In the genomic region with DNA sequence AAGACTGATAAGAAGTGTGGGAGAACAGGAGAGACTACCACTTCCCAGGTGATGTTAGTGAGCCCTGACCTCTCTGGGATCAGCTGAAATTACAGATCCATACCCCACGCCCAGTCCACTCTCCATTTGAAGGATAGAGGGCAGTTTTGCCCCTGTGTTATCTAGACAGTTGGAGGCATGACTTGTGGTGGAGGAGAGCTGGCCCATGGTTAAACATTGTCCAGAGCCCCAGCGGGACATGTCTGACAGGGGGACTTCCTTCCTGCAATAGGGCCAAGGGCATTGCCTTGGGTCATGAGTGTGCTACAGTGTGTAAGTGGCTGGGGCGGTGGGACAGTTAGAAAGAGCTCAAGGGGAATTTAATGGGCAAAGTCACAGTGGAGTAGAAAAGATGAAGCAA, we compare ENCODE assay signal across 1 cellular context.
TF ChIP-seq lines count a peak whose summit lies in the region.

No MANE protein-coding gene starts in this region.

TF ChIP-seq in GM23338, 12 proteins besides CTCF, POLR2A, EP300 and RAD21:
- TF ChIP-seq ZNF462 (CRISPR knock-in tag; IDR thresholded peaks at IDR 0.05) (no peak), POLR2AphosphoS5 (IDR thresholded peaks at IDR 0.05; ENCODE audit: low read depth) (no peak), NANOG (IDR thresholded peaks at IDR 0.05; ENCODE audit: borderline replicate concordance) (no peak), STAT1 (IDR thresholded peaks at IDR 0.05; ENCODE audit: unreplicated experiment) (no peak), JUNB (IDR thresholded peaks at IDR 0.05; ENCODE audit: unreplicated experiment) (no peak), CREB1 (CRISPR knock-in tag; IDR thresholded peaks at IDR 0.05; ENCODE audit: low read depth) (no peak), ZNF331 (CRISPR knock-in tag; IDR thresholded peaks at IDR 0.05; ENCODE audit: low read depth) (no peak), EZH2phosphoT487 (IDR thresholded peaks at IDR 0.05; ENCODE audit: unreplicated experiment) (no peak), ZNF114 (CRISPR knock-in tag; IDR thresholded peaks at IDR 0.05) (no peak), EZH2 (IDR thresholded peaks at IDR 0.05; ENCODE audit: low read depth, unreplicated experiment) (no peak)
- TF ChIP-seq, protein P1, sequence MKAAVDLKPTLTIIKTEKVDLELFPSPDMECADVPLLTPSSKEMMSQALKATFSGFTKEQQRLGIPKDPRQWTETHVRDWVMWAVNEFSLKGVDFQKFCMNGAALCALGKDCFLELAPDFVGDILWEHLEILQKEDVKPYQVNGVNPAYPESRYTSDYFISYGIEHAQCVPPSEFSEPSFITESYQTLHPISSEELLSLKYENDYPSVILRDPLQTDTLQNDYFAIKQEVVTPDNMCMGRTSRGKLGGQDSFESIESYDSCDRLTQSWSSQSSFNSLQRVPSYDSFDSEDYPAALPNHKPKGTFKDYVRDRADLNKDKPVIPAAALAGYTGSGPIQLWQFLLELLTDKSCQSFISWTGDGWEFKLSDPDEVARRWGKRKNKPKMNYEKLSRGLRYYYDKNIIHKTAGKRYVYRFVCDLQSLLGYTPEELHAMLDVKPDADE (IDR thresholded peaks at IDR 0.05): no peak
- TF ChIP-seq, protein P2, sequence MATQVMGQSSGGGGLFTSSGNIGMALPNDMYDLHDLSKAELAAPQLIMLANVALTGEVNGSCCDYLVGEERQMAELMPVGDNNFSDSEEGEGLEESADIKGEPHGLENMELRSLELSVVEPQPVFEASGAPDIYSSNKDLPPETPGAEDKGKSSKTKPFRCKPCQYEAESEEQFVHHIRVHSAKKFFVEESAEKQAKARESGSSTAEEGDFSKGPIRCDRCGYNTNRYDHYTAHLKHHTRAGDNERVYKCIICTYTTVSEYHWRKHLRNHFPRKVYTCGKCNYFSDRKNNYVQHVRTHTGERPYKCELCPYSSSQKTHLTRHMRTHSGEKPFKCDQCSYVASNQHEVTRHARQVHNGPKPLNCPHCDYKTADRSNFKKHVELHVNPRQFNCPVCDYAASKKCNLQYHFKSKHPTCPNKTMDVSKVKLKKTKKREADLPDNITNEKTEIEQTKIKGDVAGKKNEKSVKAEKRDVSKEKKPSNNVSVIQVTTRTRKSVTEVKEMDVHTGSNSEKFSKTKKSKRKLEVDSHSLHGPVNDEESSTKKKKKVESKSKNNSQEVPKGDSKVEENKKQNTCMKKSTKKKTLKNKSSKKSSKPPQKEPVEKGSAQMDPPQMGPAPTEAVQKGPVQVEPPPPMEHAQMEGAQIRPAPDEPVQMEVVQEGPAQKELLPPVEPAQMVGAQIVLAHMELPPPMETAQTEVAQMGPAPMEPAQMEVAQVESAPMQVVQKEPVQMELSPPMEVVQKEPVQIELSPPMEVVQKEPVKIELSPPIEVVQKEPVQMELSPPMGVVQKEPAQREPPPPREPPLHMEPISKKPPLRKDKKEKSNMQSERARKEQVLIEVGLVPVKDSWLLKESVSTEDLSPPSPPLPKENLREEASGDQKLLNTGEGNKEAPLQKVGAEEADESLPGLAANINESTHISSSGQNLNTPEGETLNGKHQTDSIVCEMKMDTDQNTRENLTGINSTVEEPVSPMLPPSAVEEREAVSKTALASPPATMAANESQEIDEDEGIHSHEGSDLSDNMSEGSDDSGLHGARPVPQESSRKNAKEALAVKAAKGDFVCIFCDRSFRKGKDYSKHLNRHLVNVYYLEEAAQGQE (IDR thresholded peaks at IDR 0.05; ENCODE audit: unreplicated experiment): no peak
